ENCODE assay signal across 8 cellular contexts in genomic region chr11:134050541-134051383, GRCh38. TPM values are rescaled to one million over a fixed set of nuclear protein-coding genes. Genes with fewer than 3 reads are reported as not detected.
DNase-seq lines count a peak whose midpoint lies in the region; ATAC-seq lines count a peak whose summit lies in the region.

No MANE protein-coding gene starts in this region.

- H2BK5ac ChIP-seq in mesenchymal stem cell (ENCODE audit: low read depth, low read length, poor library complexity, severe bottlenecking), result no peak overlapping the region

- no peak overlapping the region for H2BK15ac ChIP-seq in mesenchymal stem cell (ENCODE audit: low read depth, poor library complexity, severe bottlenecking)

- no peaks in the 10 kb centered on the region for H3K79me1 ChIP-seq in mesenchymal stem cell (replicated peaks; ENCODE audit: low read length, poor library complexity, severe bottlenecking)

- ATAC-seq in GM19025 (IDR thresholded peaks at IDR 0.05; ENCODE audit: low read depth, unreplicated experiment), result peak; percentile 74
- ATAC-seq in HG03175 (IDR thresholded peaks at IDR 0.05; ENCODE audit: unreplicated experiment), result peak; percentile 90

- no peak overlapping the region for H2AK5ac ChIP-seq in mesenchymal stem cell (ENCODE audit: low read length, severe bottlenecking)

- no peak overlapping the region for H2BK120ac ChIP-seq in mesenchymal stem cell (ENCODE audit: low read depth, low read length)

- DNase-seq in AML-193 (lab: John Stamatoyannopoulos, UW) (peak; percentile 29 to 46), NCI-H460 (ENCODE audit: extremely low read depth, low read depth) (peak; percentile 33), mesenchymal stem cell (peak; percentile 67)
- DNase-seq in activated CD4-positive, alpha-beta T cell treated with anti-CD3 and anti-CD28 coated beads, Interleukin-2, amount 50 U/mL, for 1 hour, result peak; percentile 71
- DNase-seq in stimulated activated CD8-positive, alpha-beta memory T cell treated with anti-CD3 and anti-CD28 coated beads, Interleukin-15, amount 100 ng/mL, for 4 hours (ENCODE audit: low read depth in 2 of 2), result peak; percentile 40 to 44

- H2BK12ac ChIP-seq in mesenchymal stem cell (ENCODE audit: low read length in 2 of 2), result peak overlapping the region in 1 of 2 experiments; percentile 5

- no peaks in the 10 kb centered on the region for H3K9me3 ChIP-seq in duodenal mucosa (ENCODE audit: control insufficient read depth in 1 of 2, low read length in 2 of 2)
- no peaks in the 10 kb centered on the region for H3K9me3 ChIP-seq in mesenchymal stem cell (ENCODE audit: control insufficient read depth, low read length)

- no peak overlapping the region for H3K4ac ChIP-seq in mesenchymal stem cell (ENCODE audit: low read depth in 1 of 2, low read length in 2 of 2)

- H2AFZ ChIP-seq in mesenchymal stem cell (ENCODE audit: low read depth, low read length), result no peak overlapping the region

- WGBS in mesenchymal stem cell, result 45% methylated on average over 40 of the region's 43 CpGs

- no peak overlapping the region for H3K23ac ChIP-seq in mesenchymal stem cell (ENCODE audit: low read length in 2 of 2)

- H3K36me3 ChIP-seq in duodenal mucosa (ENCODE audit: control insufficient read depth in 1 of 2, insufficient read depth in 2 of 2, low read length in 2 of 2) (no peaks in the 10 kb centered on the region), mesenchymal stem cell (ENCODE audit: control insufficient read depth in 1 of 2, insufficient read depth in 2 of 2, low read depth in 1 of 2, low read length in 2 of 2) (no peaks in the 10 kb centered on the region)

- H4K8ac ChIP-seq in mesenchymal stem cell (ENCODE audit: low read length), result peak overlapping the region; percentile 52

- H3K4me3 ChIP-seq in duodenal mucosa (ENCODE audit: low read depth in 1 of 2, low read length in 2 of 2) (peak overlapping the region; percentile 55 to 70), mesenchymal stem cell (ENCODE audit: insufficient read depth in 1 of 2, low read depth in 1 of 2, low read length in 2 of 2) (peak overlapping the region in 1 of 2 experiments; percentile 78)

- H3K27me3 ChIP-seq in duodenal mucosa (ENCODE audit: control insufficient read depth in 1 of 2, insufficient read depth in 2 of 2, low read length in 2 of 2) (peaks cover 0 to 7% of the 10 kb centered on the region in 2 donors), mesenchymal stem cell (ENCODE audit: control insufficient read depth in 1 of 2, insufficient read depth in 1 of 2, low read length in 2 of 2) (peaks cover 5 to 37% of the 10 kb centered on the region in 2 experiments)

- peak overlapping the region; percentile 48 for H3K4me2 ChIP-seq in mesenchymal stem cell (ENCODE audit: low read length, poor library complexity, severe bottlenecking)

- no peak overlapping the region for H3K18ac ChIP-seq in mesenchymal stem cell (ENCODE audit: low read depth in 1 of 2, low read length in 2 of 2)

- H3K9ac ChIP-seq in duodenal mucosa (ENCODE audit: low read depth in 1 of 2, low read length in 2 of 2), result peak overlapping the region; percentile 45 to 76
- H3K9ac ChIP-seq in mesenchymal stem cell (ENCODE audit: low read length), result peak overlapping the region; percentile 76

- peak overlapping the region; percentile 85 for H4K91ac ChIP-seq in mesenchymal stem cell (ENCODE audit: low read length)

- peaks cover 4 to 9% of the 10 kb centered on the region in 2 donors for H3K4me1 ChIP-seq in duodenal mucosa (ENCODE audit: control insufficient read depth in 1 of 2, insufficient read depth in 2 of 2, low read length in 2 of 2)
- peaks cover 5% of the 10 kb centered on the region for H3K4me1 ChIP-seq in mesenchymal stem cell (ENCODE audit: control insufficient read depth, insufficient read depth, low read depth, low read length)

- H3K27ac ChIP-seq in duodenal mucosa (ENCODE audit: low read depth, low read length) (peak overlapping the region; percentile 74), mesenchymal stem cell (ENCODE audit: low read length, poor library complexity, severe bottlenecking) (no peak overlapping the region)

- no peak overlapping the region for H3K14ac ChIP-seq in mesenchymal stem cell (ENCODE audit: low read length in 2 of 2)

RNA-seq across cellular contexts. Expression of gene JAM3, which starts 18.1 kb away (rescaled TPM):
- total RNA-seq in NCI-H460 (2014; rRNA removed; shearing (Covaris generic)), result 11.3 and 11.6 TPM in 2 replicates
- 9.3 and 18.6 TPM in 2 replicates for polyA plus RNA-seq in NCI-H460 (2014; cell fraction: nucleus; rRNA removed)
- polyA plus RNA-seq in mesenchymal stem cell (2013, experiment 1 of 2), result 56.5 TPM
- 57.3 TPM for polyA plus RNA-seq in mesenchymal stem cell (2013, experiment 2 of 2)
